Comparison of ENCODE assay signal across 8 cellular contexts in the genomic region with DNA sequence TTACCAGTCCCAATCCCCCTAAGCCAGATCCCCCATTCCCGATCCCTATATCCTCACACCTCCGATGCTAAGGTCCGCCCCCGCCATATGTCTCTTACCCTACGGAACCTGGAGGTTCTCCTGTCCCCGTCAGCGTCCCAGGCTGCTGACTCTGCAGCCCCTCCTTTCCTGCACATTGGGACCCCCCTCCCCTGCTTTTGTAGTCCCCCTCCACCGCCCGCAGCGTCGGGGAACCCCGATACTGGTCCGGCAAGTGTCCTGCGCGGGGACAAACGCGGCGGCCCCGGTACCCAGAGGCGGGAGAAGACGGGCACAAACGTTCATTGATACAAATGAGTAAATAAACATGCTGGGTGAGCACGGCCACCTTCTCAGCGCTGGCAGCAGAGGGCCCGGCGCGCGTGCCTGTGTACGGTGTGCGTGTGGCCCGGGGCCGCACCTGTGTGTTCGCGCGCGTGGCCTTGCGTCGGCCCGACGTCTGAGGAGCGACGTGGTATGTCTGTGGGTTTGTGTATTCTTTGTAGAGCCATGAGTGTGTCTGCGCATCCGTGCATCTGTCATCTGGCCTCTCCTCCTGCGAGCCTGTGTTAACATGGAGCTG. TPM values are rescaled to one million over a fixed set of nuclear protein-coding genes. Genes with fewer than 3 reads are reported as not detected.
DNase-seq lines count a peak whose midpoint lies in the region; ATAC-seq and TF ChIP-seq lines count a peak whose summit lies in the region.

No MANE protein-coding gene starts in this region.

- peaks cover 3% of the 10 kb centered on the region for H3K36me3 Mint-ChIP-seq in osteocyte (ENCODE audit: unreplicated experiment)

- no peak for ATAC-seq in GM21825 (IDR thresholded peaks at IDR 0.05; ENCODE audit: unreplicated experiment)
- ATAC-seq in HG02763 (IDR thresholded peaks at IDR 0.05; ENCODE audit: unreplicated experiment): no peak
- ATAC-seq in GM19455 (IDR thresholded peaks at IDR 0.05; ENCODE audit: unreplicated experiment): no peak
- no peak for ATAC-seq in GM18873 (IDR thresholded peaks at IDR 0.05; ENCODE audit: low FRiP score, unreplicated experiment)

- H3K4me3 ChIP-seq in fibroblast of pulmonary artery (replicated peaks; ENCODE audit: low read depth, low read length): peak overlapping the region; percentile 49

- no peak overlapping the region for H3K27ac Mint-ChIP-seq in osteocyte (ENCODE audit: unreplicated experiment)

- no peaks in the 10 kb centered on the region for H3K9me3 Mint-ChIP-seq in osteocyte (ENCODE audit: unreplicated experiment)

- CTCF ChIA-PET in HEK293T (lab: Yijun Ruan, JAX): interaction anchor here (0.7 to 4.9 kb wide), 12 partner anchors 12 to 605 kb away, joined by 3 to 46 read pairs (median 4); no protein-coding TSS in a partner anchor

- POLR2A ChIA-PET in HEK293T (lab: Yijun Ruan, JAX): interaction anchor here (1.3 kb wide), 1 partner anchor 226 kb away, joined by 4 read pairs; no protein-coding TSS in a partner anchor

- TF ChIP-seq CTCF in VCaP (conservative IDR thresholded peaks at IDR 0.05) (no peak), fibroblast of pulmonary artery (IDR thresholded peaks at IDR 0.05; ENCODE audit: low read length, missing control alignments) (no peak), osteocyte (IDR thresholded peaks at IDR 0.05) (no peak)

- peak overlapping the region; percentile 5; the same call in 1 of the 2 replicates for H3K27ac ChIP-seq in VCaP

- DNase-seq in HEK293T (ENCODE audit: extremely low spot score) (no peak), fibroblast of pulmonary artery (ENCODE audit: low read depth) (no peak), osteocyte (ENCODE audit: extremely low spot score, unreplicated experiment) (peak; percentile 72)

- peaks cover 43% of the 10 kb centered on the region for H3K4me1 Mint-ChIP-seq in osteocyte (ENCODE audit: unreplicated experiment)

- peaks cover 58% of the 10 kb centered on the region for H3K27me3 Mint-ChIP-seq in osteocyte (ENCODE audit: unreplicated experiment)

- peak overlapping the region; percentile 78 for H3K4me3 Mint-ChIP-seq in osteocyte (ENCODE audit: unreplicated experiment)

TF ChIP-seq in HEK293T, 16 proteins besides CTCF, POLR2A, EP300 and RAD21:
- TF ChIP-seq ARNT (IDR thresholded peaks at IDR 0.05) (no peak), L3MBTL2 (conservative IDR thresholded peaks at IDR 0.05) (peak; percentile 46; the same call in 1 of the 2 replicates)

RNA-seq across cellular contexts. Expression of gene CYP26B1, which starts 2.0 kb away (rescaled TPM):
- 0.89 and 1.3 TPM in 2 replicates for total RNA-seq in osteocyte
